9 cellular contexts compared by ENCODE assay signal in genomic region chr3:17258823-17259436, GRCh38.
DNase-seq lines count a peak whose midpoint lies in the region; ATAC-seq and TF ChIP-seq lines count a peak whose summit lies in the region.
"Had no signal": no experiment of that assay in that cellular context is flagged by ENCODE, and none has a peak within 500 bp of the region (broad histone marks: within the 10 kb centered on the region; RNA-seq: fewer than 3 reads in every experiment).

No MANE protein-coding gene starts in this region.

- H3K4me3 ChIP-seq in DOHH2 (ENCODE audit: low read length) (no peak overlapping the region), breast epithelium (no peak overlapping the region), right lobe of liver (no peak overlapping the region)

- H3K4me2 ChIP-seq in DOHH2 (ENCODE audit: low read length), result no peak overlapping the region

- no peaks in the 10 kb centered on the region for H3K9me3 ChIP-seq in DOHH2 (ENCODE audit: control insufficient read depth, insufficient read depth, low read length)
- H3K9me3 ChIP-seq in breast epithelium, result no peaks in the 10 kb centered on the region
- H3K9me3 ChIP-seq in right lobe of liver, result no peaks in the 10 kb centered on the region

- ATAC-seq in right lobe of liver (peak; percentile 33 to 58 (median 52)), HG03469 (IDR thresholded peaks at IDR 0.05; ENCODE audit: unreplicated experiment) (no peak), HG02981 (IDR thresholded peaks at IDR 0.05; ENCODE audit: unreplicated experiment) (no peak), HG02759 (IDR thresholded peaks at IDR 0.05; ENCODE audit: unreplicated experiment) (no peak)

- intact Hi-C loops in breast epithelium (cut with DNase I; ENCODE audit: low total_unique reads), result no loop called here
- intact Hi-C loops in right lobe of liver (cut with DNase I), result loop anchor here in 1 of 2 donors (5.0 kb wide), 1 partner anchor 153 kb away; no protein-coding TSS in a partner anchor

- TF ChIP-seq CTCF in DOHH2 (IDR thresholded peaks at IDR 0.05; ENCODE audit: low read depth, low read length, poor library complexity, severe bottlenecking) (peak; percentile 65), breast epithelium (IDR thresholded peaks at IDR 0.05) (peak; percentile 55 to 71 (median 58)), right lobe of liver (IDR thresholded peaks at IDR 0.05) (peak; percentile 71 to 82 (median 74))

- H3K27me3 ChIP-seq in DOHH2 (ENCODE audit: control insufficient read depth, low read length), result no peaks in the 10 kb centered on the region
- no peaks in the 10 kb centered on the region for H3K27me3 ChIP-seq in breast epithelium
- H3K27me3 ChIP-seq in right lobe of liver, result no peaks in the 10 kb centered on the region

- H3K27ac ChIP-seq in DOHH2 (ENCODE audit: low read depth, low read length), result no peak overlapping the region
- H3K27ac ChIP-seq in breast epithelium, result no peak overlapping the region
- no peak overlapping the region for H3K27ac ChIP-seq in right lobe of liver
- H3K27ac ChIP-seq: epithelial cell of prostate had no signal

- H3F3A ChIP-seq in DOHH2 (ENCODE audit: control insufficient read depth, insufficient read depth), result 0 out of 2 replicates have a peak, but pooled peaks cover 5% of the 10 kb centered on the region

- H3K4me1 ChIP-seq in DOHH2 (ENCODE audit: control insufficient read depth, low read length), result 0 out of 2 replicates have a peak, but pooled peaks cover 3% of the 10 kb centered on the region
- no peaks in the 10 kb centered on the region for H3K4me1 ChIP-seq in breast epithelium
- H3K4me1 ChIP-seq in right lobe of liver, result peaks cover 0 to 8% (median 0%) of the 10 kb centered on the region in 4 donors

- no peaks in the 10 kb centered on the region for H3K36me3 ChIP-seq in DOHH2 (ENCODE audit: control insufficient read depth, low read length)
- no peaks in the 10 kb centered on the region for H3K36me3 ChIP-seq in breast epithelium
- H3K36me3 ChIP-seq in right lobe of liver, result no peaks in the 10 kb centered on the region

- no peaks in the 10 kb centered on the region for H3K79me2 ChIP-seq in DOHH2 (ENCODE audit: control insufficient read depth, low read length)

- DNase-seq in 8988T, result peak; percentile 16
- peak; percentile 28 for DNase-seq in NCI-H146 (lab: John Stamatoyannopoulos, UW)
- DNase-seq in breast epithelium (ENCODE audit: low spot score in 2 of 2), result no peak
- DNase-seq in right lobe of liver, result no peak

- TF ChIP-seq POLR2A in breast epithelium (IDR thresholded peaks at IDR 0.05), result no peak
- no peak for TF ChIP-seq POLR2A in right lobe of liver (IDR thresholded peaks at IDR 0.05)

- no peaks in the 10 kb centered on the region for H3K9me2 ChIP-seq in DOHH2 (replicated peaks; ENCODE audit: control insufficient read depth, low read length)

- WGBS in right lobe of liver (ENCODE audit: insufficient coverage, low coverage, low lambda C conversion rate, missing lambda C conversion rate), result 17% methylated on average over 3 of the region's 3 CpGs

- H4K20me1 ChIP-seq in DOHH2 (ENCODE audit: control insufficient read depth, insufficient read depth, low read depth, low read length), result no peaks in the 10 kb centered on the region

Comparison
In these comparisons a context has a peak if more than half of its experiments do, and no peak if none do; other contexts are left out.
1. DNase-seq: peak in 8988T (single experiment) and NCI-H146 (single experiment); none in breast epithelium (0 of 2) and right lobe of liver (0 of 3).
2. ATAC-seq: peak in right lobe of liver (4 of 4); none in HG03469 (single experiment), HG02981 (single experiment) and HG02759 (single experiment).
3. Peak in every context shown above with its lines, with median percentiles within 50 percentile points of each other: CTCF ChIP-seq.